In the genomic region with DNA sequence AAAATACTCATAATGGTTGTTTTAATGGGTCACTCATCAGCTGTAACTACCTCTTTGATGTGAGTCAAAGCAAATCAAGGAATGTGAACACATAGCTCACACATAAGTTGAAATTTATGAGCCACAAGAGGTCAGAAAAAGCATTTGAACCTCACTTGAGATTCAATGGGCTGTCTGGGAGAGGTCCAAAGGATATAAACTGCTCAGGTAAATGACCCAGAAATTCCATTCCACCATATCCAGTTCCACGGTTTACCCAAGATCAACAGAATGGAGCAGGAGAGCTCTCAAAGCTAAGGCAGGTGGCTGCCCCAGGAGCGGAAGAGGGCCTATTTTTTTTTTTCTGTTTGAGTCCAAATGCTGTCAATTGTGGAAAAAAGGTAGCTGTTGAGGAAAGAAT, we compare ENCODE assay signal across 26 cellular contexts.
DNase-seq lines count a peak whose midpoint lies in the region; ATAC-seq and TF ChIP-seq lines count a peak whose summit lies in the region.
"Had no signal": no experiment of that assay in that cellular context is flagged by ENCODE, and none has a peak within 500 bp of the region (broad histone marks: within the 10 kb centered on the region; RNA-seq: fewer than 3 reads in every experiment).

No MANE protein-coding gene starts in this region.

- H3K27me3 Mint-ChIP-seq in neural crest cell (ENCODE audit: low read depth) = no peaks in the 10 kb centered on the region

- ATAC-seq in HG03439 (IDR thresholded peaks at IDR 0.05; ENCODE audit: unreplicated experiment) = no peak
- ATAC-seq: effector memory CD8-positive, alpha-beta T cell; gastroesophageal sphincter; naive thymus-derived CD8-positive, alpha-beta T cell; sciatic nerve had no signal

- H3K4me1 Mint-ChIP-seq in neural crest cell = peaks cover 13% of the 10 kb centered on the region
- H3K4me1 Mint-ChIP-seq: CD8-positive, alpha-beta memory T cell; naive thymus-derived CD8-positive, alpha-beta T cell had no signal

- no peak overlapping the region for H3K4me3 Mint-ChIP-seq in neural crest cell
- H3K4me3 Mint-ChIP-seq: activated CD4-positive, alpha-beta memory T cell treated with anti-CD3 and anti-CD28 coated beads for 36 hours; CD8-positive, alpha-beta memory T cell; effector memory CD8-positive, alpha-beta T cell; mesothelial cell of epicardium; naive thymus-derived CD8-positive, alpha-beta T cell had no signal

- H3K4me3 ChIP-seq in epithelial cell of proximal tubule (ENCODE audit: low read depth, low read length) = no peak overlapping the region
- H3K4me3 ChIP-seq: colonic mucosa, gastroesophageal sphincter, ovary, upper lobe of left lung had no signal

- DNase-seq in NCI-H1417 (lab: John Stamatoyannopoulos, UW) (peak in 2 of 3 experiments; percentile 5 to 72), NCI-H1417 treated with DMSO at 0.1 percent for 48 hours (lab: John Stamatoyannopoulos, UW) (no peak), NCI-H2196 treated with DMSO at 0.1 percent for 48 hours (lab: John Stamatoyannopoulos, UW; ENCODE audit: unreplicated experiment) (peak; percentile 33), epithelial cell of proximal tubule (ENCODE audit: low read depth) (peak; percentile 55), neural crest cell (ENCODE audit: low read depth, low spot score) (no peak), SKM-1 (lab: John Stamatoyannopoulos, UW; ENCODE audit: unreplicated experiment) (no peak), NCI-H146 treated with DMSO at 0.1 percent for 48 hours (lab: John Stamatoyannopoulos, UW; ENCODE audit: unreplicated experiment) (no peak)
- DNase-seq: 8988T; activated CD4-positive, alpha-beta memory T cell treated with anti-CD3 and anti-CD28 coated beads for 36 hours; activated CD4-positive, CD25-positive, alpha-beta regulatory T cell; activated effector memory CD4-positive, alpha-beta T cell treated with Interleukin-2 at 50 U/mL for 16 hours; brain microvascular endothelial cell; CD8-positive, alpha-beta memory T cell; colonic mucosa; effector memory CD8-positive, alpha-beta T cell; naive thymus-derived CD8-positive, alpha-beta T cell; NCI-H1436; NCI-H446 treated with DMSO at 0.1 percent for 48 hours; ovary; stimulated activated CD4-positive, alpha-beta T cell treated with anti-CD3 and anti-CD28 coated beads, Interleukin-15, amount 100 ng/mL, for 24 hours; stimulated activated CD8-positive, alpha-beta memory T cell treated with anti-CD3 and anti-CD28 coated beads, Interleukin-4, amount 100 ng/mL, for 48 hours had no signal

- H3K9me3 Mint-ChIP-seq in neural crest cell = peaks cover 18% of the 10 kb centered on the region

- H3K36me3 Mint-ChIP-seq in neural crest cell (ENCODE audit: low read depth) = peaks cover 4% of the 10 kb centered on the region
- H3K36me3 Mint-ChIP-seq: CD8-positive, alpha-beta memory T cell had no signal

- H3K27ac Mint-ChIP-seq in neural crest cell (ENCODE audit: unreplicated experiment) = peak overlapping the region; percentile 72
- H3K27ac Mint-ChIP-seq: activated CD4-positive, alpha-beta memory T cell treated with anti-CD3 and anti-CD28 coated beads for 36 hours; CD8-positive, alpha-beta memory T cell; effector memory CD8-positive, alpha-beta T cell; mesothelial cell of epicardium; naive thymus-derived CD8-positive, alpha-beta T cell had no signal

- TF ChIP-seq CTCF in epithelial cell of proximal tubule (conservative IDR thresholded peaks at IDR 0.05; ENCODE audit: low read depth, low read length) (no peak), neural crest cell (conservative IDR thresholded peaks at IDR 0.05) (no peak)

Comparison
In these comparisons a context has a peak if more than half of its experiments do, and no peak if none do; other contexts are left out.
1. DNase-seq: peak in NCI-H1417 (2 of 3), NCI-H2196 treated with DMSO at 0.1 percent for 48 hours (single experiment) and epithelial cell of proximal tubule (single experiment); none in NCI-H1417 treated with DMSO at 0.1 percent for 48 hours (single experiment), neural crest cell (single experiment), SKM-1 (single experiment) and NCI-H146 treated with DMSO at 0.1 percent for 48 hours (single experiment).